Comparison of ENCODE assay signal across 15 cellular contexts in the genomic region with DNA sequence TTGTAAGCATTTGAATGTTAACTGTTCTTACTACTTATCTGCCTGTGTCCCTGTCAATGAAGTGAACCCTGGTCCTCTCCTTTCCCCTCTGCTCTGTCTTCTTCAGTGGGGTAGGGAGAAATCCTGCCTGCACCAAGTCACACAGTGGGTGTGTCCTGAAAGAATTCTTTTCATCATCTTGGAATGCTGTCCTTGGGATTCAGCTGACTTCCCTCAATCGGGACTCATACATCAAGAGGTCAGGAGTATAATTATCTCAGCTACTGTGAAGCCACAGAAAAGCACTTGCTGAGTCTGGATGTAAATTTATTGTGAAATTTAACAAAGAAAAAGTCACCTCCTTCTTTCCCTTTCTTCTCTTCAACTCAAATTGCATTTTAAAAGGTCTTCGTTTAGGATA.
DNase-seq lines count a peak whose midpoint lies in the region; ATAC-seq, FAIRE-seq and TF ChIP-seq lines count a peak whose summit lies in the region.
"Had no signal": no experiment of that assay in that cellular context is flagged by ENCODE, and none has a peak within 500 bp of the region (broad histone marks: within the 10 kb centered on the region; RNA-seq: fewer than 3 reads in every experiment).

No MANE protein-coding gene starts in this region.

- WGBS in A549 (ENCODE audit: missing lambda C conversion rate), result 49% methylated on average over 2 of the region's 2 CpGs
- WGBS in K562 (ENCODE audit: insufficient coverage, low coverage, missing lambda C conversion rate), result 13% methylated on average over 2 of the region's 2 CpGs

- DNase-seq in A549 (ENCODE audit: low read depth in 1 of 2, low spot score in 1 of 2) (peak in 1 of 2 experiments; percentile 50), HK-2 (ENCODE audit: unreplicated experiment) (peak; percentile 25), K562 (ENCODE audit: extremely low read depth in 1 of 4, low spot score in 3 of 4) (no peak), kidney tubule cell (ENCODE audit: low spot score) (peak; percentile 85), epidermal melanocyte (ENCODE audit: insufficient read length, low spot score) (no peak), NCI-H524 (lab: John Stamatoyannopoulos, UW) (no peak)
- no peak for DNase-seq in T-helper 2 cell treated with Interferon-gamma antibody and Interleukin-4, amounts not matched to agents 5 μg/mL and 100 μg/mL, for 36 hours (ENCODE audit: low spot score)
- DNase-seq: activated CD8-positive, alpha-beta memory T cell treated with anti-CD3 and anti-CD28 coated beads, Interleukin-2, amount 50 U/mL, for 48 hours; erythroblast; hippocampal formation had no signal

- CTCF ChIA-PET in A549 (lab: Yijun Ruan, JAX) (no interaction called here), K562 (lab: Yijun Ruan, JAX; ENCODE audit: low intra/inter-chr PET ratio) (no interaction called here)

- TF ChIP-seq RAD21 in A549 (conservative IDR thresholded peaks at IDR 0.05 in 1 of 2, IDR thresholded peaks at IDR 0.05 in 1 of 2) (no peak), K562 (CRISPR knock-in tag; conservative IDR thresholded peaks at IDR 0.05 in 1 of 2, IDR thresholded peaks at IDR 0.05 in 1 of 2) (no peak)

- H3K27me3 Mint-ChIP-seq in T-helper 2 cell treated with Interferon-gamma antibody and Interleukin-4, amounts not matched to agents 5 μg/mL and 100 μg/mL, for 36 hours (ENCODE audit: low read depth), result no peaks in the 10 kb centered on the region
- H3K27me3 Mint-ChIP-seq: activated naive CD4-positive, alpha-beta T cell treated with anti-CD3 and anti-CD28 coated beads, Interleukin-2, amount 50 U/mL, for 24 hours; central memory CD8-positive, alpha-beta T cell had no signal

- H3K9ac ChIP-seq in K562 (ENCODE audit: insufficient read depth in 1 of 2, low read depth in 2 of 2, low read length in 2 of 2), result no peak overlapping the region

- no peaks in the 10 kb centered on the region for H3K79me2 ChIP-seq in K562 (ENCODE audit: control insufficient read depth, insufficient read depth, low read length)

- peaks cover 8% of the 10 kb centered on the region for H3K9me3 Mint-ChIP-seq in T-helper 2 cell treated with Interferon-gamma antibody and Interleukin-4, amounts not matched to agents 5 μg/mL and 100 μg/mL, for 36 hours
- H3K9me3 Mint-ChIP-seq: activated naive CD4-positive, alpha-beta T cell treated with anti-CD3 and anti-CD28 coated beads, Interleukin-2, amount 50 U/mL, for 24 hours had no signal

- H3K36me3 Mint-ChIP-seq in T-helper 2 cell treated with Interferon-gamma antibody and Interleukin-4, amounts not matched to agents 5 μg/mL and 100 μg/mL, for 36 hours (ENCODE audit: low read depth), result peaks cover 2% of the 10 kb centered on the region
- H3K36me3 Mint-ChIP-seq: activated naive CD4-positive, alpha-beta T cell treated with anti-CD3 and anti-CD28 coated beads, Interleukin-2, amount 50 U/mL, for 24 hours had no signal

- H3K4me3 ChIP-seq in A549 (no peak overlapping the region), K562 (no peak overlapping the region)
- H3K4me3 ChIP-seq: skin epidermis had no signal

- ATAC-seq in A549 (peak in 1 of 2 experiments; percentile 43; a peak in 2 of 6 replicates), K562 (no peak), HG03175 (IDR thresholded peaks at IDR 0.05; ENCODE audit: unreplicated experiment) (no peak)

- no TSS peak for BruUV-seq in K562 (replicated peaks; lab: Mats Ljungman, UMichigan)

- no peak for TF ChIP-seq POLR2A in A549 (IDR thresholded peaks at IDR 0.05; ENCODE audit: low read length)
- TF ChIP-seq POLR2A in K562 (conservative IDR thresholded peaks at IDR 0.05), result no peak

- in situ Hi-C loops in K562 (cut with MboI), result no loop called here

- no peaks in the 10 kb centered on the region for H3K9me1 ChIP-seq in K562 (ENCODE audit: control insufficient read depth, insufficient read depth, low read length)

- no peak for TF ChIP-seq CTCF in A549 (IDR thresholded peaks at IDR 0.05)
- no peak for TF ChIP-seq CTCF in K562 (IDR thresholded peaks at IDR 0.05 in 2 of 3, conservative IDR thresholded peaks at IDR 0.05 in 1 of 3; ENCODE audit: insufficient read depth in 2 of 3, low read depth in 1 of 3, low read length in 3 of 3)

- TF ChIP-seq EP300 in A549 (IDR thresholded peaks at IDR 0.05) (no peak), K562 (IDR thresholded peaks at IDR 0.05; ENCODE audit: low read length) (no peak)

- H3K27me3 ChIP-seq in K562 (ENCODE audit: control insufficient read depth in 2 of 2, insufficient read depth in 2 of 2, low read length in 2 of 2), result 0 out of 5 replicates have a peak, but pooled peaks cover 0 to 4% of the 10 kb centered on the region in 2 experiments

- H3K4me3 Mint-ChIP-seq in T-helper 2 cell treated with Interferon-gamma antibody and Interleukin-4, amounts not matched to agents 5 μg/mL and 100 μg/mL, for 36 hours, result no peak overlapping the region
- H3K4me3 Mint-ChIP-seq: activated naive CD4-positive, alpha-beta T cell treated with anti-CD3 and anti-CD28 coated beads, Interleukin-2, amount 50 U/mL, for 24 hours; central memory CD8-positive, alpha-beta T cell had no signal

- intact Hi-C loops in K562 (cut with micrococcal nuclease), result no loop called here

- no peak overlapping the region for H3K27ac Mint-ChIP-seq in T-helper 2 cell treated with Interferon-gamma antibody and Interleukin-4, amounts not matched to agents 5 μg/mL and 100 μg/mL, for 36 hours
- H3K27ac Mint-ChIP-seq: activated naive CD4-positive, alpha-beta T cell treated with anti-CD3 and anti-CD28 coated beads, Interleukin-2, amount 50 U/mL, for 24 hours had no signal

- no peaks in the 10 kb centered on the region for H3K9me3 ChIP-seq in A549
- H3K9me3 ChIP-seq in K562 (replicated peaks; ENCODE audit: control insufficient read depth, insufficient read depth, low read depth, low read length), result no peaks in the 10 kb centered on the region

- no peaks in the 10 kb centered on the region for H4K20me1 ChIP-seq in K562 (replicated peaks; ENCODE audit: control insufficient read depth, insufficient read depth, low read length)

- FAIRE-seq in A549 (lab: Jason Lieb, UNC) (no peak), K562 (lab: Jason Lieb, UNC) (no peak)

- H3K27ac ChIP-seq in A549 (peak overlapping the region; percentile 7 to 67; a peak in 3 of 6 replicates), K562 (ENCODE audit: extremely low read depth, low read depth, low read length) (no peak overlapping the region)
- H3K27ac ChIP-seq: skin epidermis, VCaP had no signal

- H3K4me1 ChIP-seq in A549 (peaks cover 24% of the 10 kb centered on the region), K562 (replicated peaks in 1 of 2; ENCODE audit: control insufficient read depth in 2 of 2, insufficient read depth in 2 of 2, low read length in 2 of 2) (peaks cover 0 to 12% of the 10 kb centered on the region in 2 experiments; a peak in 4 of 5 replicates)

- POLR2A ChIA-PET in A549 (lab: Yijun Ruan, JAX) (no interaction called here), K562 (lab: Yijun Ruan, JAX) (interaction anchor here (1.1 to 1.6 kb wide), 2 partner anchors 9 to 24 kb away, joined by 3 read pairs; no protein-coding TSS in a partner anchor)

- H3K36me3 ChIP-seq in K562 (ENCODE audit: control insufficient read depth, insufficient read depth, low read length), result no peaks in the 10 kb centered on the region

- H3K4me2 ChIP-seq in A549, result peak overlapping the region; percentile 37
- H3K4me2 ChIP-seq in K562 (ENCODE audit: insufficient read depth, low read length), result no peak overlapping the region

- peak overlapping the region; percentile 57; the same call in 1 of the 2 replicates for H2AFZ ChIP-seq in K562 (ENCODE audit: low read depth, low read length)

- peaks cover 26% of the 10 kb centered on the region for H3K4me1 Mint-ChIP-seq in T-helper 2 cell treated with Interferon-gamma antibody and Interleukin-4, amounts not matched to agents 5 μg/mL and 100 μg/mL, for 36 hours (ENCODE audit: low read depth)
- H3K4me1 Mint-ChIP-seq: activated naive CD4-positive, alpha-beta T cell treated with anti-CD3 and anti-CD28 coated beads, Interleukin-2, amount 50 U/mL, for 24 hours; central memory CD8-positive, alpha-beta T cell had no signal

TF ChIP-seq in A549, 52 proteins besides CTCF, POLR2A, EP300 and RAD21 (continues in another document):
- TF ChIP-seq KDM1A (IDR thresholded peaks at IDR 0.05; ENCODE audit: low read depth) (no peak), RFX5 (IDR thresholded peaks at IDR 0.05) (no peak), CBX8 (IDR thresholded peaks at IDR 0.05) (no peak), GATA3 (IDR thresholded peaks at IDR 0.05; ENCODE audit: borderline replicate concordance) (no peak), BHLHE40 (IDR thresholded peaks at IDR 0.05; ENCODE audit: low read depth, low read length) (no peak)
- TF ChIP-seq, protein P1, sequence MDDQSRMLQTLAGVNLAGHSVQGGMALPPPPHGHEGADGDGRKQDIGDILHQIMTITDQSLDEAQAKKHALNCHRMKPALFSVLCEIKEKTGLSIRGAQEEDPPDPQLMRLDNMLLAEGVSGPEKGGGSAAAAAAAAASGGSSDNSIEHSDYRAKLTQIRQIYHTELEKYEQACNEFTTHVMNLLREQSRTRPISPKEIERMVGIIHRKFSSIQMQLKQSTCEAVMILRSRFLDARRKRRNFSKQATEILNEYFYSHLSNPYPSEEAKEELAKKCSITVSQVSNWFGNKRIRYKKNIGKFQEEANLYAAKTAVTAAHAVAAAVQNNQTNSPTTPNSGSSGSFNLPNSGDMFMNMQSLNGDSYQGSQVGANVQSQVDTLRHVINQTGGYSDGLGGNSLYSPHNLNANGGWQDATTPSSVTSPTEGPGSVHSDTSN (IDR thresholded peaks at IDR 0.05), result no peak

TF ChIP-seq in K562, 482 proteins besides CTCF, POLR2A, EP300 and RAD21:
- TF ChIP-seq JUNB (CRISPR knock-in tag; conservative IDR thresholded peaks at IDR 0.05) (no peak), TGIF2 (CRISPR knock-in tag; IDR thresholded peaks at IDR 0.05) (no peak), KHSRP (IDR thresholded peaks at IDR 0.05) (no peak), ZC3H8 (IDR thresholded peaks at IDR 0.05) (no peak)

Comparison
In these comparisons a context has a peak if more than half of its experiments do, and no peak if none do; other contexts are left out.
1. DNase-seq: peak in HK-2 (single experiment) and kidney tubule cell (single experiment); none in K562 (0 of 4), T-helper 2 cell treated with Interferon-gamma antibody and Interleukin-4, amounts not matched to agents 5 μg/mL and 100 μg/mL, for 36 hours (single experiment), epidermal melanocyte (single experiment) and NCI-H524 (0 of 2).